Comparison of ENCODE assay signal across 18 cellular contexts in genomic region chr1:64517640-64518039, GRCh38. TPM values are rescaled to one million over a fixed set of nuclear protein-coding genes. Genes with fewer than 3 reads are reported as not detected.
A peak's percentile ranks its signal among the peaks of the same experiment; 100 is the strongest.
DNase-seq lines count a peak whose midpoint lies in the region; ATAC-seq, FAIRE-seq and TF ChIP-seq lines count a peak whose summit lies in the region.
"Had no signal": no experiment of that assay in that cellular context is flagged by ENCODE, and none has a peak within 500 bp of the region (broad histone marks: within the 10 kb centered on the region; RNA-seq: fewer than 3 reads in every experiment).

No MANE protein-coding gene starts in this region.

- no peak for TF ChIP-seq POLR2A in H1 (IDR thresholded peaks at IDR 0.05; ENCODE audit: control extremely low read depth in 1 of 2, low read depth in 2 of 2, low read length in 2 of 2)
- no peak for TF ChIP-seq POLR2A in right lobe of liver (IDR thresholded peaks at IDR 0.05)

- 0 out of 2 replicates have a peak overlapping the region, but pooled peaks have one; percentile 17 for H2AK5ac ChIP-seq in H1 (ENCODE audit: low read depth, low read length)

- DNase-seq in GM23248 (no peak), H1 (ENCODE audit: low read depth in 1 of 2, low spot score in 2 of 2) (no peak), neural crest cell (ENCODE audit: low read depth, low spot score) (no peak), NCI-H69 (lab: John Stamatoyannopoulos, UW) (no peak), right lobe of liver (no peak), cortex of kidney (lab: John Stamatoyannopoulos, UW) (no peak), right cardiac atrium (no peak)
- DNase-seq: Calu3; CD4-positive, CD25-positive, alpha-beta regulatory T cell; DMS79; Kasumi-1; NCI-H1930; NCI-H510A; Peyer's patch; SHP77 treated with DMSO at 0.1 percent for 48 hours had no signal

- no peaks in the 10 kb centered on the region for H3K79me2 ChIP-seq in GM23248 (ENCODE audit: insufficient read depth)
- peaks cover 0 to 99% of the 10 kb centered on the region in 2 experiments; a peak in 3 of 4 replicates for H3K79me2 ChIP-seq in H1 (ENCODE audit: control insufficient read depth in 1 of 2, insufficient read depth in 2 of 2, low read length in 2 of 2)

- no peak overlapping the region for H4K91ac ChIP-seq in H1 (replicated peaks; ENCODE audit: insufficient read length, low read length)

- no peak overlapping the region for H3K4me3 Mint-ChIP-seq in neural crest cell
- H3K4me3 Mint-ChIP-seq: CD4-positive, CD25-positive, alpha-beta regulatory T cell had no signal

- TF ChIP-seq CTCF in H1 (IDR thresholded peaks at IDR 0.05; ENCODE audit: control extremely low read depth in 1 of 3, insufficient read depth in 1 of 3, low read depth in 1 of 3, low read length in 3 of 3) (no peak), neural crest cell (conservative IDR thresholded peaks at IDR 0.05) (no peak), right lobe of liver (IDR thresholded peaks at IDR 0.05) (no peak)

- no peaks in the 10 kb centered on the region for H3K36me3 Mint-ChIP-seq in neural crest cell (ENCODE audit: low read depth)
- H3K36me3 Mint-ChIP-seq: CD4-positive, CD25-positive, alpha-beta regulatory T cell had no signal

- TF ChIP-seq EP300 in H1 (IDR thresholded peaks at IDR 0.05; ENCODE audit: borderline replicate concordance in 1 of 2, low read depth in 2 of 2, low read length in 2 of 2), result no peak

- 95 to 98% methylated on average over 2 of the region's 2 CpGs for WGBS in GM23248 (ENCODE audit: low coverage in 1 of 2, low lambda C conversion rate in 2 of 2, missing lambda C conversion rate in 2 of 2), 2 experiments
- WGBS in HUES64, result 61% methylated on average over 2 of the region's 2 CpGs
- WGBS in H1 (ENCODE audit: extremely low coverage in 1 of 2, insufficient coverage in 1 of 2, insufficient read length in 1 of 2, insufficient replicate concordance in 2 of 2, low coverage in 1 of 2, low lambda C conversion rate in 2 of 2, missing lambda C conversion rate in 1 of 2), 2 experiments, result 76% methylated on average over 2 of the region's 2 CpGs; no CpG with 5 or more reads in 1 of the 2 experiments
- WGBS in right lobe of liver (ENCODE audit: insufficient coverage, low coverage, low lambda C conversion rate, missing lambda C conversion rate), result 88% methylated on average over 1 of the region's 2 CpGs
- 98% methylated on average over 2 of the region's 2 CpGs for WGBS in right cardiac atrium

- H3K9ac ChIP-seq in GM23248 (no peak overlapping the region), HUES64 (ENCODE audit: low read depth, low read length) (no peak overlapping the region), H1 (replicated peaks in 1 of 4; ENCODE audit: extremely low read depth in 1 of 4, low read depth in 3 of 4, low read length in 3 of 4) (no peak overlapping the region)

- H3K4me3 ChIP-seq in GM23248 (no peak overlapping the region), HUES64 (ENCODE audit: low read length) (no peak overlapping the region), H1 (ENCODE audit: extremely low read depth in 1 of 4, insufficient read depth in 2 of 4, low read depth in 3 of 4, low read length in 4 of 4) (no peak overlapping the region), right lobe of liver (no peak overlapping the region), right cardiac atrium (ENCODE audit: low read length) (no peak overlapping the region)
- H3K4me3 ChIP-seq: Peyer's patch had no signal

- no peaks in the 10 kb centered on the region for H3K27me3 Mint-ChIP-seq in neural crest cell (ENCODE audit: low read depth)

- H4K8ac ChIP-seq in H1 (ENCODE audit: extremely low read depth, insufficient read depth, low read length), result no peak overlapping the region

- no peaks in the 10 kb centered on the region for H4K20me1 ChIP-seq in GM23248 (ENCODE audit: insufficient read depth)
- peaks cover 16 to 24% of the 10 kb centered on the region in 2 experiments for H4K20me1 ChIP-seq in H1 (replicated peaks in 1 of 2; ENCODE audit: control insufficient read depth in 1 of 2, insufficient read depth in 2 of 2, low read length in 2 of 2)

- H3K27ac ChIP-seq in GM23248 (peak overlapping the region; percentile 71), HUES64 (ENCODE audit: low read depth, low read length) (peak overlapping the region; percentile 12; the same call in 1 of the 2 replicates), H1 (ENCODE audit: low read depth, low read length) (no peak overlapping the region), right lobe of liver (no peak overlapping the region), right cardiac atrium (ENCODE audit: low read length) (no peak overlapping the region)
- H3K27ac ChIP-seq: Peyer's patch had no signal

- no peak overlapping the region for H4K5ac ChIP-seq in H1 (ENCODE audit: insufficient read length, low read depth, low read length)

- no peaks in the 10 kb centered on the region for H3K23me2 ChIP-seq in H1 (ENCODE audit: low read depth, low read length)

- POLR2A ChIA-PET in H1 (lab: Charles Lee; ENCODE audit: partially characterized antibody), result interaction anchor here (0.9 to 1.3 kb wide), 5 partner anchors 10 to 34 kb away, joined by 3 to 5 read pairs (median 3); no protein-coding TSS in a partner anchor

- FAIRE-seq in H1 (lab: Jason Lieb, UNC), result peak; percentile 28
- FAIRE-seq: GM12892, GM19239 had no signal

- H3K14ac ChIP-seq in H1 (ENCODE audit: insufficient read length), result no peak overlapping the region

- H2BK5ac ChIP-seq in H1 (ENCODE audit: low read depth, low read length), result no peak overlapping the region

- peak overlapping the region; percentile 85 for H3K27ac Mint-ChIP-seq in neural crest cell (ENCODE audit: unreplicated experiment)
- H3K27ac Mint-ChIP-seq: CD4-positive, CD25-positive, alpha-beta regulatory T cell had no signal

- H3K23ac ChIP-seq in H1 (ENCODE audit: insufficient read length), result no peak overlapping the region

- peaks cover 58% of the 10 kb centered on the region for H3F3A ChIP-seq in GM23248 (ENCODE audit: insufficient read depth)

- H3K4me1 ChIP-seq in GM23248 (ENCODE audit: insufficient read depth), result peaks cover 57% of the 10 kb centered on the region
- H3K4me1 ChIP-seq in HUES64 (ENCODE audit: insufficient read depth, low read length), result peaks cover 83% of the 10 kb centered on the region
- H3K4me1 ChIP-seq in H1 (replicated peaks in 1 of 4; ENCODE audit: control insufficient read depth in 3 of 4, insufficient read depth in 4 of 4, low read length in 3 of 4), result peaks cover 4 to 32% (median 21%) of the 10 kb centered on the region in 4 experiments
- H3K4me1 ChIP-seq in right lobe of liver, result peaks cover 0 to 28% (median 6%) of the 10 kb centered on the region in 4 donors
- H3K4me1 ChIP-seq in right cardiac atrium (ENCODE audit: control insufficient read depth, insufficient read depth, low read length), result peaks cover 2% of the 10 kb centered on the region

- H2AFZ ChIP-seq in GM23248 (no peak overlapping the region), H1 (ENCODE audit: low read length) (no peak overlapping the region)

- in situ Hi-C loops in GM23248 (cut with MboI), result no loop called here

- H3K4me2 ChIP-seq in GM23248 (ENCODE audit: unreplicated experiment) (no peak overlapping the region), H1 (ENCODE audit: insufficient read depth in 1 of 2, low read depth in 2 of 2, low read length in 2 of 2) (peak overlapping the region in 1 of 2 experiments; percentile 32; a peak in 2 of 4 replicates)

- ATAC-seq in right lobe of liver (no peak), right cardiac atrium (no peak)

- H2BK120ac ChIP-seq in H1 (replicated peaks; ENCODE audit: low read depth, low read length), result no peak overlapping the region

- H3K56ac ChIP-seq in H1 (replicated peaks; ENCODE audit: insufficient read length, low read depth, low read length), result no peak overlapping the region

- H3K4me1 Mint-ChIP-seq in neural crest cell, result peaks cover 60% of the 10 kb centered on the region

- H3K9me3 ChIP-seq in GM23248 (ENCODE audit: low read depth) (no peaks in the 10 kb centered on the region), HUES64 (ENCODE audit: insufficient read depth, low read depth, low read length) (no peaks in the 10 kb centered on the region), H1 (ENCODE audit: insufficient read depth in 2 of 2, low read depth in 1 of 2, low read length in 1 of 2) (no peaks in the 10 kb centered on the region), right lobe of liver (no peaks in the 10 kb centered on the region), right cardiac atrium (ENCODE audit: control insufficient read depth, low read length) (no peaks in the 10 kb centered on the region)
- H3K9me3 ChIP-seq: Peyer's patch had no signal

- no peaks in the 10 kb centered on the region for H3K36me3 ChIP-seq in GM23248 (ENCODE audit: low read depth)
- H3K36me3 ChIP-seq in HUES64 (ENCODE audit: insufficient read depth, low read length), result no peaks in the 10 kb centered on the region
- no peaks in the 10 kb centered on the region for H3K36me3 ChIP-seq in H1 (ENCODE audit: control insufficient read depth in 2 of 4, insufficient read depth in 4 of 4, low read length in 3 of 4)
- no peaks in the 10 kb centered on the region for H3K36me3 ChIP-seq in right lobe of liver
- H3K36me3 ChIP-seq: Peyer's patch had no signal

- H3K18ac ChIP-seq in H1 (ENCODE audit: extremely low read depth, low read length), result no peak overlapping the region

- peaks cover 8% of the 10 kb centered on the region; the same call in 1 of the 2 replicates for H3K79me1 ChIP-seq in H1 (ENCODE audit: low read depth, low read length)

- CTCF ChIA-PET in H1 (lab: Charles Lee; ENCODE audit: partially characterized antibody), result interaction anchor here (0.6 to 1.4 kb wide), 6 partner anchors 8 to 158 kb away, joined by 3 to 6 read pairs (median 3); no protein-coding TSS in a partner anchor

- no peak overlapping the region for H2BK12ac ChIP-seq in H1 (ENCODE audit: low read depth, low read length)

- H2BK20ac ChIP-seq in H1 (ENCODE audit: low read length), result no peak overlapping the region

- no peaks in the 10 kb centered on the region for H3K9me2 ChIP-seq in GM23248 (ENCODE audit: insufficient read depth)

- H3K9me3 Mint-ChIP-seq in neural crest cell, result no peaks in the 10 kb centered on the region

- H3K4ac ChIP-seq in H1 (replicated peaks; ENCODE audit: insufficient read length, low read depth, low read length), result no peak overlapping the region

- H3K27me3 ChIP-seq in GM23248 (replicated peaks; ENCODE audit: insufficient read depth) (no peaks in the 10 kb centered on the region), HUES64 (ENCODE audit: insufficient read depth, low read length) (no peaks in the 10 kb centered on the region), H1 (replicated peaks in 1 of 4; ENCODE audit: control insufficient read depth in 3 of 4, extremely low read depth in 1 of 4, insufficient read depth in 3 of 4, low read length in 3 of 4) (peaks cover 0 to 1% (median 0%) of the 10 kb centered on the region in 4 experiments; a peak in 1 of 7 replicates), right lobe of liver (no peaks in the 10 kb centered on the region), right cardiac atrium (ENCODE audit: control insufficient read depth, insufficient read depth) (no peaks in the 10 kb centered on the region)
- H3K27me3 ChIP-seq: Peyer's patch had no signal

- intact Hi-C loops in right lobe of liver (cut with DNase I) (no loop called here), right cardiac atrium (cut with DNase I) (no loop called here)

- no peak overlapping the region; the same call in 1 of the 2 replicates for H2BK15ac ChIP-seq in H1 (ENCODE audit: low read length)

- no peak for TF ChIP-seq RAD21 in H1 (IDR thresholded peaks at IDR 0.05 in 1 of 2, conservative IDR thresholded peaks at IDR 0.05 in 1 of 2; ENCODE audit: low read depth in 2 of 2, low read length in 2 of 2)

RNA-seq across cellular contexts. Expression of gene CACHD1, which starts 47.7 kb away (rescaled TPM):
- total RNA-seq in GM23248 (2014; rRNA removed; shearing (Covaris generic)), result 5.6 and 9.3 TPM in 2 replicates
- polyA plus RNA-seq in GM23248 (2016; fragmentation: Nextera tagmentation; extraction: Ambion mirVana), result 1.4 and 1.9 TPM in 2 replicates
- 49.3 TPM for polyA plus RNA-seq in HUES64 (2013, experiment 1 of 2)
- 43.1 TPM for polyA plus RNA-seq in HUES64 (2013, experiment 2 of 2)
- total RNA-seq in H1 (2021; fragmentation: NEBNext Ultra II Directional; extraction: Animal tissue kit (Norgen Biotek cat#: 25700)), result 42.5 and 44.7 TPM in 2 replicates
- polyA plus RNA-seq in H1 (2011; rRNA removed), result 22.2 and 26.4 TPM in 2 replicates
- 24.2 TPM for polyA plus RNA-seq in H1 (2011; cell fraction: cytosol; rRNA removed)
- 42.0 TPM for polyA plus RNA-seq in H1 (2011; cell fraction: nucleus; rRNA removed)
- 28.5 to 35.1 TPM (median 34.0 TPM) in 4 replicates for polyA plus RNA-seq in H1 (2012, experiment 1 of 2)
- 2.8 TPM for polyA plus RNA-seq in H1 (2012, experiment 2 of 2)
- 33.0 TPM for polyA plus RNA-seq in H1 (2013, experiment 1 of 2)
- polyA plus RNA-seq in H1 (2013, experiment 2 of 2), result 31.4 TPM
- 71.1 and 85.3 TPM in 2 replicates for polyA minus RNA-seq in H1 (2011; rRNA and poly(A)+ RNA removed)
- polyA minus RNA-seq in H1 (2011; cell fraction: cytosol; rRNA and poly(A)+ RNA removed), result 39.4 TPM
- 70.3 TPM for polyA minus RNA-seq in H1 (2011; cell fraction: nucleus; rRNA and poly(A)+ RNA removed)
- 40.8 and 41.0 TPM in 2 replicates for total RNA-seq in neural crest cell
- 1 to 10 TPM in 4 of 6 experiments, under 1 TPM in 2; 0.59 to 3.0 (median 1.3) TPM for total RNA-seq in right lobe of liver
- total RNA-seq in right cardiac atrium, result 1 to 10 TPM; 2.5 to 6.4 (median 3.7) TPM
- polyA plus RNA-seq in right cardiac atrium, result 1.6 TPM

Comparison
In these comparisons a context has a peak if more than half of its experiments do, and no peak if none do; other contexts are left out.
1. H3K27ac ChIP-seq: peak in GM23248 (single experiment) and HUES64 (single experiment); none in H1 (single experiment), right lobe of liver (0 of 3) and right cardiac atrium (single experiment).